Comparison of ENCODE assay signal across 9 cellular contexts in the genomic region with DNA sequence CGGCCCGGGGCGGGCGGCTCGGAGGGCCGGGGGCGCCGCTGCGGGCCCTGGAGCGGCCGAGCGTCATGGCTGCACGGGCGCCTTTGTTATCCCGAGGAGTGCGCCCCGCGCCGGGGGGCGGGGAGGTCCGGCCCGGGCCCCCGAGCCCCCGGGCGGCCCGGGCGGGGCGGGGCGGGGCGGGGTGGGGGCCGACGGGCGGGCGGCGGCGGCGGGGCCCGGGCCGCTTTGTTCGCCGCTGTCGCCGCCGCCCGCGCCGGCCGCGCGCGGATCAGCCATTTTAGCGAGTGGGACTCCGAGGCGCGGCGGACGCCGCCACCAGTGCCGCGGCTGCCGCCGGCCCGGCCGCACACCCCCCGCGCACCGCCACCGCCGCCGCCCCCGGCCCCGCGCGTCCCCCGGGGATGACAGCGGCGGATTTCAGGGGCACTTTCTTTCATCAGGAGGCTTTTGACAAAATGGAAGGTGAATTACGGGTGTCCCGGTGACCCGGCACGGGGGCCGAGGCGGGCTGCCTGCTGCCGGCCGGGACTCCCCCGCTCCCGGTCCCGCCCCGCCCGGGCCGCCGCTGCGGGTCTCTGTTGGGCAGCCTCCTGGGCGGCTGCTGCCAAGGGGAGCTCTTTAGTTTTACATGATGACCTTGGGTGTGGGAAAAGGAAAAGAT. TPM values are rescaled to one million over a fixed set of nuclear protein-coding genes. Genes with fewer than 3 reads are reported as not detected.
DNase-seq lines count a peak whose midpoint lies in the region; ATAC-seq and TF ChIP-seq lines count a peak whose summit lies in the region.
"Had no signal": no experiment of that assay in that cellular context is flagged by ENCODE, and none has a peak within 500 bp of the region (broad histone marks: within the 10 kb centered on the region; RNA-seq: fewer than 3 reads in every experiment).

No MANE protein-coding gene starts in this region.

- ATAC-seq in HG02623 (IDR thresholded peaks at IDR 0.05; ENCODE audit: unreplicated experiment): peak; percentile 6
- no peak for ATAC-seq in HG03571 (IDR thresholded peaks at IDR 0.05; ENCODE audit: unreplicated experiment)
- no peak for ATAC-seq in HG03469 (IDR thresholded peaks at IDR 0.05; ENCODE audit: unreplicated experiment)

- H3K4me1 ChIP-seq in rectal smooth muscle tissue (ENCODE audit: control insufficient read depth, insufficient read depth, low read length): no peaks in the 10 kb centered on the region

- H3K27me3 ChIP-seq in WERI-Rb-1 (ENCODE audit: insufficient read depth, low read depth, severe bottlenecking) (peaks cover 6% of the 10 kb centered on the region), rectal smooth muscle tissue (ENCODE audit: control insufficient read depth, insufficient read depth, low read length) (no peaks in the 10 kb centered on the region)
- H3K27me3 ChIP-seq: thyroid gland had no signal

- H3K9me3 ChIP-seq in WERI-Rb-1 (ENCODE audit: severe bottlenecking): peaks cover 6% of the 10 kb centered on the region
- H3K9me3 ChIP-seq: thyroid gland had no signal

- no peak for TF ChIP-seq CTCF in WERI-Rb-1 (IDR thresholded peaks at IDR 0.05; ENCODE audit: low read depth, low read length)
- no peak for TF ChIP-seq CTCF in fibroblast of the aortic adventitia (IDR thresholded peaks at IDR 0.05; ENCODE audit: insufficient read depth, low read length)

- H3K27ac ChIP-seq in WERI-Rb-1 (peak overlapping the region; percentile 92), rectal smooth muscle tissue (ENCODE audit: low read depth, low read length) (no peak overlapping the region)

- H3K36me3 ChIP-seq in WERI-Rb-1 (peaks cover 34% of the 10 kb centered on the region), rectal smooth muscle tissue (ENCODE audit: control insufficient read depth, insufficient read depth, low read length) (no peaks in the 10 kb centered on the region)
- H3K36me3 ChIP-seq: thyroid gland had no signal

- H3K9ac ChIP-seq in rectal smooth muscle tissue (ENCODE audit: low read length): no peak overlapping the region

- peak overlapping the region; percentile 37 for H3K4me3 ChIP-seq in WERI-Rb-1 (ENCODE audit: low read depth, low read length)
- H3K4me3 ChIP-seq in fibroblast of the aortic adventitia (ENCODE audit: low read depth, low read length): peak overlapping the region; percentile 57
- H3K4me3 ChIP-seq in rectal smooth muscle tissue (ENCODE audit: low read length): peak overlapping the region; percentile 30

- peak; percentile 26 for DNase-seq in NCI-H2227 (lab: John Stamatoyannopoulos, UW; ENCODE audit: unreplicated experiment)
- no peak for DNase-seq in NCI-H2227 treated with DMSO at 0.1 percent for 48 hours (lab: John Stamatoyannopoulos, UW)
- peak; percentile 19 for DNase-seq in WERI-Rb-1
- DNase-seq in fibroblast of the aortic adventitia (ENCODE audit: low read depth): no peak

RNA-seq across cellular contexts. Expression of a gene that starts 1.2 kb away (rescaled TPM):
- total RNA-seq in fibroblast of the aortic adventitia (ENCODE audit: low replicate concordance): 8.2 and 13.1 TPM in 2 replicates

Comparison
In these comparisons a context has a peak if more than half of its experiments do, and no peak if none do; other contexts are left out.
1. DNase-seq: peak in NCI-H2227 (single experiment) and WERI-Rb-1 (single experiment); none in NCI-H2227 treated with DMSO at 0.1 percent for 48 hours (single experiment) and fibroblast of the aortic adventitia (single experiment).
2. Peak in every context shown above with its lines, with median percentiles within 50 percentile points of each other: H3K4me3 ChIP-seq.